In the genomic region with DNA sequence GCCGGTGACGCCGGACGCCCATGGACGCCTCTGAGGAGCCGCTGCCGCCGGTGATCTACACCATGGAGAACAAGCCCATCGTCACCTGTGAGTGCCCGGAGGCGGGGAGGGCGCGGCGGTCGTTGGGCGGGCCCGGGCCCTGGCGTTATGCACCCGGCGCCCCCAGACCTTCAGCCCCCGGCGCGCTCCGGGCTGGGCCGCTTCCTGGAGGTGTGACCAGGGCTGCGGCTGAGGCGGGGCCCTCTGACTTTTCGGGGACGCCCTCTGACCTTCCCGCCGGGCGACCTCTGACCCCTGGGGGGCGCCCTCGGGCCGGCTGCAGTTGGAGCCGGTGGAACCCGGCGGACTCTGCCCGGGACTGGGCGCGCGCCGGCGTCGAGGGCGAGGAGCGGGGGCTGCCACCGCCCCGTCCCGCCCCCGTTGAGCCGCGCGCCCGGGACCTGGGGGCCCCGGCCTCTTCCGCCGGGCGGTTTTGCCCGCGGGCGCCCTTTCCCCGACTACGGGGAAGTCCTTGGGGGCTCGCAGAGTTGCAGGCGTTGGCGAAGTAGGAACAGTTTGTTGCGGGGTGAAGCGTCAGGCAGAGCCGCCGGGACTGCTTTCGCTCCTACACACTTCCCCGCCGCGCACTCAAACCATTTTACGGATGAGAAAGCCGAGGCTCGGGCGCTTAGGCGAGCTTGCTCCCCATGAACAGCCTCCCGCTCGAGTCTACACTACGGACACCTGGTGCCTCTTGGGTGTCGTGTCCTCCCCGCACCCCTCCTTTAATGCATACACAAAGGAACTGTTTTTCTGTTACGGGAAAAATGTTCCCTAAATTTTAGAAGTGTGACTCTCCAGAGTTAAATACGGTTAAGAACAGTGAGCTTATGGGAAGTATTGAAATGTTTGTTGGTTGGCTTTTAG, we compare ENCODE assay signal across 8 cellular contexts. TPM values are rescaled to one million over a fixed set of nuclear protein-coding genes. Genes with fewer than 3 reads are reported as not detected.
DNase-seq lines count a peak whose midpoint lies in the region; ATAC-seq and TF ChIP-seq lines count a peak whose summit lies in the region.

No MANE protein-coding gene starts in this region.

- peak overlapping the region; percentile 89 for H2BK5ac ChIP-seq in trophoblast cell (ENCODE audit: low read depth, low read length, poor library complexity)

- peak overlapping the region; percentile 20 for H2BK12ac ChIP-seq in trophoblast cell (ENCODE audit: low read length)

- H2AK5ac ChIP-seq in trophoblast cell (ENCODE audit: low read length), result no peak overlapping the region

- CTCF ChIA-PET in activated naive CD4-positive, alpha-beta T cell treated with anti-CD3 and anti-CD28 coated beads for 36 hours (lab: Charles Lee), result interaction anchor here (0.6 to 2.5 kb wide), 9 partner anchors 8 to 293 kb away, joined by 3 to 14 read pairs (median 4); no protein-coding TSS in a partner anchor

- intact Hi-C loops in activated naive CD4-positive, alpha-beta T cell treated with anti-CD3 and anti-CD28 coated beads for 36 hours (cut with micrococcal nuclease), result loop anchor here (1.0 to 10.0 kb wide), 9 partner anchors 9 to 1072 kb away; a partner anchor contains a TSS
- intact Hi-C loops in Right ventricle myocardium inferior (cut with DNase I), result no loop called here

- H3K36me3 ChIP-seq in SJSA1 (peaks cover 18% of the 10 kb centered on the region), trophoblast cell (ENCODE audit: control insufficient read depth in 1 of 2, insufficient read depth in 2 of 2, low read length in 2 of 2) (no peaks in the 10 kb centered on the region)

- no peak overlapping the region for H2BK120ac ChIP-seq in trophoblast cell (ENCODE audit: insufficient read depth, low read length, poor library complexity)

- H3K27me3 ChIP-seq in SJSA1 (replicated peaks) (no peaks in the 10 kb centered on the region), trophoblast cell (ENCODE audit: insufficient read depth, low read length) (no peaks in the 10 kb centered on the region)

- peaks cover 48% of the 10 kb centered on the region for H3K4me1 Mint-ChIP-seq in activated naive CD4-positive, alpha-beta T cell treated with anti-CD3 and anti-CD28 coated beads for 36 hours (ENCODE audit: low read depth)
- H3K4me1 Mint-ChIP-seq in type B pancreatic cell (ENCODE audit: unreplicated experiment), result peaks cover 49% of the 10 kb centered on the region

- H3K79me1 ChIP-seq in trophoblast cell (ENCODE audit: low read length), result peaks cover 8% of the 10 kb centered on the region

- peak overlapping the region; percentile 92 for H4K91ac ChIP-seq in trophoblast cell (ENCODE audit: low read depth, low read length)

- H3K18ac ChIP-seq in trophoblast cell (ENCODE audit: low read length), result peak overlapping the region; percentile 85

- H3K4me2 ChIP-seq in trophoblast cell (ENCODE audit: low read length), result peak overlapping the region; percentile 93

- peak overlapping the region; percentile 77 for H4K12ac ChIP-seq in trophoblast cell (ENCODE audit: low read depth, low read length)

- peaks cover 18% of the 10 kb centered on the region for H3K79me2 ChIP-seq in trophoblast cell (ENCODE audit: control insufficient read depth, insufficient read depth, low read length, poor library complexity)

- no peaks in the 10 kb centered on the region for H3K9me3 Mint-ChIP-seq in activated naive CD4-positive, alpha-beta T cell treated with anti-CD3 and anti-CD28 coated beads for 36 hours
- H3K9me3 Mint-ChIP-seq in type B pancreatic cell, result no peaks in the 10 kb centered on the region

- peak overlapping the region; percentile 85 for H3K4me3 Mint-ChIP-seq in activated naive CD4-positive, alpha-beta T cell treated with anti-CD3 and anti-CD28 coated beads for 36 hours
- H3K4me3 Mint-ChIP-seq in type B pancreatic cell, result peak overlapping the region; percentile 94

- H4K8ac ChIP-seq in trophoblast cell (ENCODE audit: low read depth, low read length), result peak overlapping the region; percentile 93

- peak; percentile 87 for DNase-seq in CD1c-positive myeloid dendritic cell (ENCODE audit: extremely low spot score)
- peak in 1 of 2 experiments; percentile 41 for DNase-seq in SJSA1 (ENCODE audit: low read depth in 1 of 2, low spot score in 2 of 2)
- peak; percentile 88 for DNase-seq in activated naive CD4-positive, alpha-beta T cell treated with anti-CD3 and anti-CD28 coated beads for 36 hours
- DNase-seq in Right ventricle myocardium inferior (ENCODE audit: missing footprints), result peak; percentile 82
- peak; percentile 44 to 54 for DNase-seq in trophoblast cell
- DNase-seq in type B pancreatic cell (ENCODE audit: extremely low spot score, unreplicated experiment), result peak; percentile 76

- H3K27me3 Mint-ChIP-seq in activated naive CD4-positive, alpha-beta T cell treated with anti-CD3 and anti-CD28 coated beads for 36 hours (ENCODE audit: low read depth), result no peaks in the 10 kb centered on the region
- H3K27me3 Mint-ChIP-seq in type B pancreatic cell, result no peaks in the 10 kb centered on the region

- peak; percentile 63 for ATAC-seq in GM19395 (IDR thresholded peaks at IDR 0.05; ENCODE audit: unreplicated experiment)
- peak; percentile 38 for ATAC-seq in HG03565 (IDR thresholded peaks at IDR 0.05; ENCODE audit: unreplicated experiment)
- ATAC-seq in Right ventricle myocardium inferior, result peak; percentile 47

- H3K9ac ChIP-seq in trophoblast cell (ENCODE audit: low read length), result peak overlapping the region; percentile 93

- peak; percentile 48 for TF ChIP-seq CTCF in type B pancreatic cell (conservative IDR thresholded peaks at IDR 0.05)

- H3K4me3 ChIP-seq in SJSA1 (peak overlapping the region; percentile 100), trophoblast cell (ENCODE audit: low read depth, low read length) (peak overlapping the region; percentile 100)

- WGBS in trophoblast cell (ENCODE audit: extremely low coverage, insufficient coverage, insufficient read length), result no CpG with 5 or more reads among the region's 87 CpGs

- H3K9me3 ChIP-seq in SJSA1 (replicated peaks), result no peaks in the 10 kb centered on the region; the same call in 1 of the 2 replicates
- H3K9me3 ChIP-seq in trophoblast cell (ENCODE audit: insufficient read depth, low read depth, low read length), result peaks cover 3% of the 10 kb centered on the region

- H3K4me1 ChIP-seq in SJSA1 (replicated peaks), result peaks cover 22% of the 10 kb centered on the region
- peaks cover 8% of the 10 kb centered on the region in 2 experiments for H3K4me1 ChIP-seq in trophoblast cell (ENCODE audit: control insufficient read depth in 1 of 2, insufficient read depth in 2 of 2, low read length in 2 of 2)

- H3K23ac ChIP-seq in trophoblast cell (ENCODE audit: low read length), result no peak overlapping the region

- peaks cover 2% of the 10 kb centered on the region for H3K36me3 Mint-ChIP-seq in activated naive CD4-positive, alpha-beta T cell treated with anti-CD3 and anti-CD28 coated beads for 36 hours (ENCODE audit: low read depth)
- H3K36me3 Mint-ChIP-seq in type B pancreatic cell, result no peaks in the 10 kb centered on the region

- H2AFZ ChIP-seq in trophoblast cell (ENCODE audit: insufficient read depth, low read length, poor library complexity), result peak overlapping the region; percentile 96

- H3K4ac ChIP-seq in trophoblast cell (ENCODE audit: low read depth, low read length), result peak overlapping the region; percentile 94

- H3K27ac Mint-ChIP-seq in activated naive CD4-positive, alpha-beta T cell treated with anti-CD3 and anti-CD28 coated beads for 36 hours, result peak overlapping the region; percentile 90
- H3K27ac Mint-ChIP-seq in type B pancreatic cell, result peak overlapping the region; percentile 96

- peak overlapping the region; percentile 93 for H3K27ac ChIP-seq in SJSA1
- H3K27ac ChIP-seq in trophoblast cell (ENCODE audit: low read depth, low read length), result peak overlapping the region; percentile 78

- peak overlapping the region; percentile 83 for H3K14ac ChIP-seq in trophoblast cell (ENCODE audit: low read length)

RNA-seq across cellular contexts. Expression of a gene that starts 0.6 kb away (rescaled TPM):
- total RNA-seq in SJSA1 (2014; rRNA removed; shearing (Covaris generic)), result 29.1 and 30.2 TPM in 2 replicates
- 10 to 100 TPM; 37.1 to 38.6 TPM for total RNA-seq in activated naive CD4-positive, alpha-beta T cell treated with anti-CD3 and anti-CD28 coated beads for 36 hours
- total RNA-seq in Right ventricle myocardium inferior (20.3 TPM), type B pancreatic cell (ENCODE audit: low replicate concordance) (33.7 and 37.0 TPM in 2 replicates)
- 19.1 and 20.0 TPM in 2 replicates for polyA plus RNA-seq in trophoblast cell (2013)
